1 cellular context compared by ENCODE assay signal in the genomic region with DNA sequence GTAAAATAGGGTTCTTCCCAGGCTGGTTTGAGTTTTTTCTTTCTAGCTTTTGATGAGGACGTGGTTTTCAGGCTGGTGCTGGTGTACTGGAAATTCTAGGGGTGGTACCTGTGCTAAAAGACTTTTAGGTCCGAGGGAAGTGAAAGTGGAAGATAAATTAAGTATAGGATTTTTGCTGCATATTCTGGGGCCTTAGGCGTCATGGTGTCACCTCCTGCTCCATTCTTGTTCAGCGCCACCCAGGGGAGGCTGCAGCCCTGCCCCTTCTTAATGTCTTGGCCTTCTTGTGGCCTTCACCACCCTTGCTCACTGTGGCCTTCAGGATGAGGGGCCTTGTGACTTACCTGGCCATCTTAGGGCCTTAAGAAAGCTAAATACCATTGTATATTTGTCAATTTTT.
TF ChIP-seq lines count a peak whose summit lies in the region.

No MANE protein-coding gene starts in this region.

TF ChIP-seq in GM12878, 131 proteins besides CTCF, POLR2A, EP300 and RAD21:
- TF ChIP-seq ATF7 (IDR thresholded peaks at IDR 0.05; ENCODE audit: low read depth), result peak; percentile 18; the same call in 1 of the 2 replicates
- peak; percentile 29; the same call in 1 of the 2 replicates for TF ChIP-seq RUNX3 (IDR thresholded peaks at IDR 0.05; ENCODE audit: low read length)
- TF ChIP-seq SPI1 (IDR thresholded peaks at IDR 0.05; ENCODE audit: borderline replicate concordance, insufficient read depth, low read depth, low read length), result peak; percentile 66
- TF ChIP-seq NR2F1 (conservative IDR thresholded peaks at IDR 0.05), result no peak
- no peak for TF ChIP-seq POLR2AphosphoS5 (IDR thresholded peaks at IDR 0.05; ENCODE audit: low read length)
- peak; percentile 71; the same call in 1 of the 2 replicates for TF ChIP-seq YY1 (IDR thresholded peaks at IDR 0.05; ENCODE audit: low read depth, low read length)
- TF ChIP-seq, protein P1, sequence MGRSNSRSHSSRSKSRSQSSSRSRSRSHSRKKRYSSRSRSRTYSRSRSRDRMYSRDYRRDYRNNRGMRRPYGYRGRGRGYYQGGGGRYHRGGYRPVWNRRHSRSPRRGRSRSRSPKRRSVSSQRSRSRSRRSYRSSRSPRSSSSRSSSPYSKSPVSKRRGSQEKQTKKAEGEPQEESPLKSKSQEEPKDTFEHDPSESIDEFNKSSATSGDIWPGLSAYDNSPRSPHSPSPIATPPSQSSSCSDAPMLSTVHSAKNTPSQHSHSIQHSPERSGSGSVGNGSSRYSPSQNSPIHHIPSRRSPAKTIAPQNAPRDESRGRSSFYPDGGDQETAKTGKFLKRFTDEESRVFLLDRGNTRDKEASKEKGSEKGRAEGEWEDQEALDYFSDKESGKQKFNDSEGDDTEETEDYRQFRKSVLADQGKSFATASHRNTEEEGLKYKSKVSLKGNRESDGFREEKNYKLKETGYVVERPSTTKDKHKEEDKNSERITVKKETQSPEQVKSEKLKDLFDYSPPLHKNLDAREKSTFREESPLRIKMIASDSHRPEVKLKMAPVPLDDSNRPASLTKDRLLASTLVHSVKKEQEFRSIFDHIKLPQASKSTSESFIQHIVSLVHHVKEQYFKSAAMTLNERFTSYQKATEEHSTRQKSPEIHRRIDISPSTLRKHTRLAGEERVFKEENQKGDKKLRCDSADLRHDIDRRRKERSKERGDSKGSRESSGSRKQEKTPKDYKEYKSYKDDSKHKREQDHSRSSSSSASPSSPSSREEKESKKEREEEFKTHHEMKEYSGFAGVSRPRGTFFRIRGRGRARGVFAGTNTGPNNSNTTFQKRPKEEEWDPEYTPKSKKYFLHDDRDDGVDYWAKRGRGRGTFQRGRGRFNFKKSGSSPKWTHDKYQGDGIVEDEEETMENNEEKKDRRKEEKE (IDR thresholded peaks at IDR 0.05), result no peak
- no peak for TF ChIP-seq FOXM1 (IDR thresholded peaks at IDR 0.05; ENCODE audit: low read depth, low read length)
- 0 out of 2 replicates have a peak, but pooled peaks have one; percentile 18 for TF ChIP-seq CREB1 (IDR thresholded peaks at IDR 0.05; ENCODE audit: low read depth)
- peak; percentile 31; the same call in 1 of the 2 replicates for TF ChIP-seq MXI1 (IDR thresholded peaks at IDR 0.05; ENCODE audit: low read depth, low read length)
- TF ChIP-seq SMC3 (IDR thresholded peaks at IDR 0.05; ENCODE audit: borderline replicate concordance, low read length), result peak; percentile 37; the same call in 1 of the 2 replicates
- TF ChIP-seq, protein P2, sequence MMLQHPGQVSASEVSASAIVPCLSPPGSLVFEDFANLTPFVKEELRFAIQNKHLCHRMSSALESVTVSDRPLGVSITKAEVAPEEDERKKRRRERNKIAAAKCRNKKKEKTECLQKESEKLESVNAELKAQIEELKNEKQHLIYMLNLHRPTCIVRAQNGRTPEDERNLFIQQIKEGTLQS (IDR thresholded peaks at IDR 0.05; ENCODE audit: borderline replicate concordance, extremely low read depth, low read depth, low read length), result no peak
TF ChIP-seq in GM12878: peak in this region for 7.
